ENCODE assay signal across 13 cellular contexts in genomic region chr2:566379-567313, GRCh38.
DNase-seq lines count a peak whose midpoint lies in the region; ATAC-seq, FAIRE-seq and TF ChIP-seq lines count a peak whose summit lies in the region.
"Had no signal": no experiment of that assay in that cellular context is flagged by ENCODE, and none has a peak within 500 bp of the region (broad histone marks: within the 10 kb centered on the region; RNA-seq: fewer than 3 reads in every experiment).

No MANE protein-coding gene starts in this region.

- no peak for FAIRE-seq in HepG2 (lab: Jason Lieb, UNC)
- FAIRE-seq in GM19239 (lab: Jason Lieb, UNC) = no peak
- FAIRE-seq: GM12878 had no signal

- H3K9me3 Mint-ChIP-seq in osteocyte (ENCODE audit: unreplicated experiment) (peaks cover 7% of the 10 kb centered on the region), Calu3 (ENCODE audit: low read depth, unreplicated experiment) (peaks cover 10% of the 10 kb centered on the region)

- H3K79me2 ChIP-seq in HepG2 (ENCODE audit: insufficient read depth, low read length) (no peaks in the 10 kb centered on the region), hepatocyte (no peaks in the 10 kb centered on the region)

- H3K4me1 ChIP-seq in HepG2 (ENCODE audit: insufficient read depth, low read length) (no peaks in the 10 kb centered on the region), right lobe of liver (no peaks in the 10 kb centered on the region), hepatocyte (ENCODE audit: insufficient read depth) (peaks cover 6% of the 10 kb centered on the region)

- TF ChIP-seq RAD21 in HepG2 (CRISPR knock-in tag; IDR thresholded peaks at IDR 0.05) = no peak

- POLR2A ChIA-PET in HepG2 (lab: Yijun Ruan, JAX) = no interaction called here

- H3K36me3 Mint-ChIP-seq in osteocyte (ENCODE audit: unreplicated experiment) (peaks cover 6% of the 10 kb centered on the region), Calu3 (ENCODE audit: insufficient read depth, unreplicated experiment) (no peaks in the 10 kb centered on the region)

- in situ Hi-C loops in HepG2 (cut with HindIII; ENCODE audit: extremely low pct_ligation_motif_present, low pct_unique_long_range_greater_than_20kb) (no loop called here), GM13976 (cut with MboI; ENCODE audit: low sequenced_read_pairs, unreplicated experiment) (no loop called here)

- H3K9ac ChIP-seq in HepG2 (ENCODE audit: insufficient read depth, low read depth, low read length) = no peak overlapping the region
- H3K9ac ChIP-seq: BLaER1 treated with 17β-estradiol and CSF1 and Interleukin-3, amounts not matched to agents 10 nM and 100 nM had no signal

- H2AFZ ChIP-seq in HepG2 (ENCODE audit: low read length) (no peak overlapping the region), hepatocyte (no peak overlapping the region)

- WGBS in HepG2 (ENCODE audit: low lambda C conversion rate) = 18% methylated on average over 18 of the region's 19 CpGs
- WGBS in right lobe of liver (ENCODE audit: insufficient coverage, low coverage, low lambda C conversion rate, missing lambda C conversion rate) = 45% methylated on average over 12 of the region's 19 CpGs
- 94% methylated on average over 19 of the region's 19 CpGs for WGBS in hepatocyte (ENCODE audit: low lambda C conversion rate, missing lambda C conversion rate)

- H4K20me1 ChIP-seq in HepG2 (ENCODE audit: insufficient read depth, low read length) = no peaks in the 10 kb centered on the region
- H4K20me1 ChIP-seq in hepatocyte (ENCODE audit: insufficient read depth, poor library complexity, severe bottlenecking) = no peaks in the 10 kb centered on the region
- H4K20me1 ChIP-seq: BLaER1 treated with 17β-estradiol and CSF1 and Interleukin-3, amounts not matched to agents 10 nM and 100 nM had no signal

- H3K4me1 Mint-ChIP-seq in osteocyte (ENCODE audit: unreplicated experiment) (peaks cover 44% of the 10 kb centered on the region), Calu3 (ENCODE audit: low read depth, unreplicated experiment) (peaks cover 11% of the 10 kb centered on the region)
- H3K4me1 Mint-ChIP-seq: H9 had no signal

- H3K36me3 ChIP-seq in HepG2 (replicated peaks in 1 of 2; ENCODE audit: control insufficient read depth in 1 of 2, insufficient read depth in 2 of 2, low read length in 2 of 2) (no peaks in the 10 kb centered on the region), right lobe of liver (no peaks in the 10 kb centered on the region), hepatocyte (replicated peaks; ENCODE audit: insufficient read depth, low read depth) (no peaks in the 10 kb centered on the region)
- H3K36me3 ChIP-seq: BLaER1 treated with 17β-estradiol and CSF1 and Interleukin-3, amounts not matched to agents 10 nM and 100 nM had no signal

- DNase-seq in HepG2 (ENCODE audit: low spot score) = no peak
- DNase-seq in right lobe of liver = no peak
- DNase-seq in hepatocyte (ENCODE audit: low spot score) = no peak
- no peak for DNase-seq in osteocyte (ENCODE audit: extremely low spot score, unreplicated experiment)
- no peak for DNase-seq in GM19239 (ENCODE audit: insufficient read length, low spot score)
- no peak for DNase-seq in GM13976 (ENCODE audit: low spot score)
- no peak for DNase-seq in Calu3
- DNase-seq: ACHN; CD4-positive, alpha-beta T cell; GOT3; H9 had no signal

- BruUV-seq in HepG2 (replicated peaks; lab: Mats Ljungman, UMichigan) (no TSS peak), Calu3 (replicated peaks; lab: Mats Ljungman, UMichigan) (no TSS peak)

- ATAC-seq in HepG2 (no peak), right lobe of liver (no peak)
- ATAC-seq: GM12878 had no signal

- CTCF ChIA-PET in HepG2 (lab: Yijun Ruan, JAX; ENCODE audit: low intra/inter-chr PET ratio, low total read pairs) (no interaction called here), Calu3 (lab: Charles Lee) (no interaction called here)

- intact Hi-C loops in HepG2 (cut with micrococcal nuclease; ENCODE audit: unreplicated experiment) = no loop called here
- intact Hi-C loops in right lobe of liver (cut with DNase I) = no loop called here
- intact Hi-C loops in Calu3 (cut with micrococcal nuclease; ENCODE audit: unreplicated experiment) = no loop called here

- H3K4me3 Mint-ChIP-seq in osteocyte (ENCODE audit: unreplicated experiment) = no peak overlapping the region
- H3K4me3 Mint-ChIP-seq in Calu3 (ENCODE audit: low read depth, unreplicated experiment) = no peak overlapping the region
- H3K4me3 Mint-ChIP-seq: CD4-positive, alpha-beta T cell; H9 had no signal

- peaks cover 2% of the 10 kb centered on the region for H3K27me3 Mint-ChIP-seq in osteocyte (ENCODE audit: unreplicated experiment)
- H3K27me3 Mint-ChIP-seq in Calu3 (ENCODE audit: unreplicated experiment) = peaks cover 7% of the 10 kb centered on the region

- H3K9me2 ChIP-seq in hepatocyte (replicated peaks; ENCODE audit: insufficient read depth) = no peaks in the 10 kb centered on the region

- H3K4me3 ChIP-seq in HepG2 (replicated peaks in 1 of 3; ENCODE audit: insufficient read depth in 1 of 3, low read depth in 2 of 3, low read length in 3 of 3) (no peak overlapping the region), right lobe of liver (no peak overlapping the region), hepatocyte (no peak overlapping the region)
- H3K4me3 ChIP-seq: BLaER1 treated with 17β-estradiol and CSF1 and Interleukin-3, amounts not matched to agents 10 nM and 100 nM; GM12878 had no signal

- H3K4me2 ChIP-seq in HepG2 (ENCODE audit: low read depth, low read length) (no peak overlapping the region), hepatocyte (no peak overlapping the region)
- H3K4me2 ChIP-seq: BLaER1 treated with 17β-estradiol and CSF1 and Interleukin-3, amounts not matched to agents 10 nM and 100 nM had no signal

- TF ChIP-seq CTCF in HepG2 (CRISPR knock-in tag; IDR thresholded peaks at IDR 0.05) (no peak), right lobe of liver (IDR thresholded peaks at IDR 0.05) (no peak), hepatocyte (IDR thresholded peaks at IDR 0.05; ENCODE audit: poor library complexity) (no peak), osteocyte (IDR thresholded peaks at IDR 0.05) (no peak), GM13976 (IDR thresholded peaks at IDR 0.05; ENCODE audit: borderline replicate concordance, control extremely low read depth, extremely low read depth, insufficient read depth, missing control alignments) (no peak), Calu3 (IDR thresholded peaks at IDR 0.05; ENCODE audit: unreplicated experiment) (no peak)

- TF ChIP-seq POLR2A in HepG2 (IDR thresholded peaks at IDR 0.05; ENCODE audit: insufficient read depth in 1 of 2, low read depth in 2 of 2, low read length in 2 of 2) (no peak), right lobe of liver (IDR thresholded peaks at IDR 0.05) (no peak)

- no peak for TF ChIP-seq EP300 in HepG2 (IDR thresholded peaks at IDR 0.05; ENCODE audit: low read depth in 2 of 2, low read length in 2 of 2)
- no peak for TF ChIP-seq EP300 in HepG2 (CRISPR knock-in tag; IDR thresholded peaks at IDR 0.05; ENCODE audit: borderline replicate concordance)

- H3K27ac Mint-ChIP-seq in osteocyte (ENCODE audit: unreplicated experiment) = peak overlapping the region; percentile 99
- no peak overlapping the region for H3K27ac Mint-ChIP-seq in Calu3 (ENCODE audit: unreplicated experiment)
- H3K27ac Mint-ChIP-seq: CD4-positive, alpha-beta T cell; H9 had no signal

- H3K27me3 ChIP-seq in HepG2 (ENCODE audit: control insufficient read depth in 1 of 2, insufficient read depth in 2 of 2, low read length in 2 of 2) = peaks cover 12 to 60% of the 10 kb centered on the region in 2 experiments
- H3K27me3 ChIP-seq in right lobe of liver = no peaks in the 10 kb centered on the region
- no peaks in the 10 kb centered on the region for H3K27me3 ChIP-seq in hepatocyte
- H3K27me3 ChIP-seq: BLaER1 treated with 17β-estradiol and CSF1 and Interleukin-3, amounts not matched to agents 10 nM and 100 nM had no signal

- H3K9me3 ChIP-seq in HepG2 (ENCODE audit: low read length) (no peaks in the 10 kb centered on the region; the same call in 1 of the 2 replicates), right lobe of liver (no peaks in the 10 kb centered on the region), hepatocyte (ENCODE audit: low read depth) (no peaks in the 10 kb centered on the region)

- H3K27ac ChIP-seq in HepG2 (ENCODE audit: extremely low read length, insufficient read depth, low read length) = no peak overlapping the region
- H3K27ac ChIP-seq in right lobe of liver = no peak overlapping the region
- H3K27ac ChIP-seq in hepatocyte = peak overlapping the region; percentile 86
- H3K27ac ChIP-seq: BLaER1 treated with 17β-estradiol and CSF1 and Interleukin-3, amounts not matched to agents 10 nM and 100 nM had no signal
